In the genomic region with DNA sequence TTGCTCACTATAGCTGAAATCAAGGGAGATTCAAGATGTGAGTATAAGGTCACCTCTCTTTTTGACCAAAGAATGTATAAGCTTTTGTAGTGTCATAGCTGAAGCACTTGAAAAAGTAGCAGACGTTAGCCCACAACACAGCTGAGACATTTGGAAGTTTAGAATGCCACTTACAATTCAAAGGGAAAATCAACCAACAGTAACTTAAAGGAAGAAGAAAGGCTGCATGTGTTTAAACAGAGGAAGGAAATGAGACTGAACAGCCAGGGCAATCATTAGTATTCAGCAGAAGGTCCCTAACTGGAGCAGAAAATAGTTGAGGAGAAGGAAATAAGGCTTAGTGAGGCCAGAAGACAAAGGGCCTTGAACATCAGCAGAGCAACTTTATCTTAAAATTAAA, we compare ENCODE assay signal across 30 cellular contexts. TPM values are rescaled to one million over a fixed set of nuclear protein-coding genes. Genes with fewer than 3 reads are reported as not detected.
"Had no signal": no experiment of that assay in that cellular context is flagged by ENCODE, and none has a peak within 500 bp of the region (broad histone marks: within the 10 kb centered on the region; RNA-seq: fewer than 3 reads in every experiment).

No MANE protein-coding gene starts in this region.

- H3K4me3 ChIP-seq: breast epithelium, SJSA1 had no signal

- H3K4me2 ChIP-seq: KMS-11, SK-N-SH had no signal

- ATAC-seq: activated CD4-positive, CD25-positive, alpha-beta regulatory T cell treated with anti-CD3 and anti-CD28 coated beads, Interleukin-2, amount 50 U/mL, for 24 hours; activated naive CD8-positive, alpha-beta T cell treated with anti-CD3 and anti-CD28 coated beads, Interleukin-2, amount 50 U/mL, for 24 hours; activated T-cell treated with anti-CD3 and anti-CD28 coated beads, Interleukin-2, amount 50 U/mL, for 4 hours; Panc1; WTC11 had no signal

- H3K27me3 ChIP-seq: breast epithelium, SJSA1 had no signal

- DNase-seq: activated CD4-positive, alpha-beta memory T cell treated with anti-CD3 and anti-CD28 coated beads for 36 hours; activated CD4-positive, alpha-beta T cell treated with anti-CD3 and anti-CD28 coated beads for 4 hours; activated CD4-positive, alpha-beta T cell treated with anti-CD3 and anti-CD28 coated beads, Interleukin-2, amount 50 U/mL, for 1 hour; activated CD8-positive, alpha-beta memory T cell treated with anti-CD3 and anti-CD28 coated beads, Interleukin-2, amount 50 U/mL, for 4 hours; activated gamma-delta T cell treated with Interleukin-2 at 50 U/mL for 16 hours; activated naive CD4-positive, alpha-beta T cell treated with anti-CD3 and anti-CD28 coated beads, Interleukin-2, amount 10 ng/mL, durations not matched to agents 7 days and 5 days; activated naive CD8-positive, alpha-beta T cell treated with anti-CD3 and anti-CD28 coated beads, Interleukin-2, amount 50 U/mL, for 24 hours; activated T-cell treated with anti-CD3 and anti-CD28 coated beads for 4 hours; activated T-cell treated with anti-CD3 and anti-CD28 coated beads, Interleukin-2, amount 50 U/mL, for 4 hours; anterior cingulate cortex; NCI-H1105; NCI-H1436; NCI-H1694; NCI-H1930; NCI-H2081 treated with DMSO at 0.1 percent for 48 hours; NCI-H345; NCI-H524 treated with DMSO at 0.1 percent for 48 hours; RPMI8226; SHP77 treated with DMSO at 0.1 percent for 48 hours; SK-N-SH had no signal

- H3K27me3 Mint-ChIP-seq: activated CD4-positive, alpha-beta memory T cell treated with anti-CD3 and anti-CD28 coated beads for 36 hours; activated naive CD8-positive, alpha-beta T cell treated with anti-CD3 and anti-CD28 coated beads, Interleukin-2, amount 50 U/mL, for 24 hours had no signal

- H3K27ac ChIP-seq: breast epithelium, KMS-11 had no signal

- H3K36me3 Mint-ChIP-seq: activated CD4-positive, alpha-beta memory T cell treated with anti-CD3 and anti-CD28 coated beads for 36 hours; activated naive CD4-positive, alpha-beta T cell treated with anti-CD3 and anti-CD28 coated beads, Interleukin-2, amount 10 ng/mL, durations not matched to agents 7 days and 5 days; activated naive CD8-positive, alpha-beta T cell; WTC11 had no signal

- H3K4me3 Mint-ChIP-seq: activated CD4-positive, alpha-beta memory T cell treated with anti-CD3 and anti-CD28 coated beads for 36 hours; activated naive CD4-positive, alpha-beta T cell treated with anti-CD3 and anti-CD28 coated beads, Interleukin-2, amount 10 ng/mL, durations not matched to agents 7 days and 5 days; activated naive CD8-positive, alpha-beta T cell; activated naive CD8-positive, alpha-beta T cell treated with anti-CD3 and anti-CD28 coated beads, Interleukin-2, amount 50 U/mL, for 24 hours; activated T-cell treated with anti-CD3 and anti-CD28 coated beads, Interleukin-2, amount 50 U/mL, for 4 hours; activated T-helper 1 cell treated with anti-CD3 and anti-CD28 coated beads, Interleukin-12 subunit alpha, Interleukin-12 subunit beta, Interleukin-2, Interleukin-4 antibody, amounts not matched to agents 30 ng/mL and 10 ng/mL and 1 ng/mL, durations not matched to agents 14 hours and 24 hours and 36 hours; T-helper 1 cell treated with Interleukin-12 subunit alpha and Interleukin-12 subunit beta and Interleukin-4 antibody, amounts not matched to agents 30 μg/mL and 1 μg/mL, for 36 hours; T-helper 2 cell treated with Interferon-gamma antibody and Interleukin-4, amounts not matched to agents 5 μg/mL and 100 μg/mL, for 36 hours; WTC11 had no signal

- H3K9me2 ChIP-seq: SK-N-SH had no signal

- H3K9me3 ChIP-seq: breast epithelium, SJSA1, SK-N-SH had no signal

- H3K4me1 ChIP-seq: breast epithelium had no signal

- H3K27ac Mint-ChIP-seq: activated CD4-positive, alpha-beta memory T cell treated with anti-CD3 and anti-CD28 coated beads for 36 hours; activated naive CD4-positive, alpha-beta T cell treated with anti-CD3 and anti-CD28 coated beads, Interleukin-2, amount 10 ng/mL, durations not matched to agents 7 days and 5 days; activated naive CD8-positive, alpha-beta T cell; activated naive CD8-positive, alpha-beta T cell treated with anti-CD3 and anti-CD28 coated beads, Interleukin-2, amount 50 U/mL, for 24 hours; activated T-helper 1 cell treated with anti-CD3 and anti-CD28 coated beads, Interleukin-12 subunit alpha, Interleukin-12 subunit beta, Interleukin-2, Interleukin-4 antibody, amounts not matched to agents 30 ng/mL and 10 ng/mL and 1 ng/mL, durations not matched to agents 14 hours and 24 hours and 36 hours; T-helper 1 cell treated with Interleukin-12 subunit alpha and Interleukin-12 subunit beta and Interleukin-4 antibody, amounts not matched to agents 30 μg/mL and 1 μg/mL, for 36 hours; T-helper 2 cell treated with Interferon-gamma antibody and Interleukin-4, amounts not matched to agents 5 μg/mL and 100 μg/mL, for 36 hours; WTC11 had no signal

- H3K36me3 ChIP-seq: breast epithelium, SJSA1 had no signal

- H3K4me1 Mint-ChIP-seq: activated naive CD4-positive, alpha-beta T cell treated with anti-CD3 and anti-CD28 coated beads, Interleukin-2, amount 10 ng/mL, durations not matched to agents 7 days and 5 days; activated naive CD8-positive, alpha-beta T cell treated with anti-CD3 and anti-CD28 coated beads, Interleukin-2, amount 50 U/mL, for 24 hours; WTC11 had no signal

- H3K9me3 Mint-ChIP-seq: activated CD4-positive, alpha-beta memory T cell treated with anti-CD3 and anti-CD28 coated beads for 36 hours; activated naive CD4-positive, alpha-beta T cell treated with anti-CD3 and anti-CD28 coated beads, Interleukin-2, amount 10 ng/mL, durations not matched to agents 7 days and 5 days; activated naive CD8-positive, alpha-beta T cell treated with anti-CD3 and anti-CD28 coated beads, Interleukin-2, amount 50 U/mL, for 24 hours; activated T-cell treated with anti-CD3 and anti-CD28 coated beads, Interleukin-2, amount 50 U/mL, for 4 hours; activated T-helper 1 cell treated with anti-CD3 and anti-CD28 coated beads, Interleukin-12 subunit alpha, Interleukin-12 subunit beta, Interleukin-2, Interleukin-4 antibody, amounts not matched to agents 30 ng/mL and 10 ng/mL and 1 ng/mL, durations not matched to agents 14 hours and 24 hours and 36 hours; T-helper 1 cell treated with Interleukin-12 subunit alpha and Interleukin-12 subunit beta and Interleukin-4 antibody, amounts not matched to agents 30 μg/mL and 1 μg/mL, for 36 hours; T-helper 2 cell treated with Interferon-gamma antibody and Interleukin-4, amounts not matched to agents 5 μg/mL and 100 μg/mL, for 36 hours had no signal

- H3K9ac ChIP-seq: KMS-11, SK-N-SH had no signal

RNA-seq across cellular contexts. Expression of gene SCG2, which starts 23.5 kb away (rescaled TPM):
- total RNA-seq: activated CD4-positive, alpha-beta memory T cell treated with anti-CD3 and anti-CD28 coated beads for 36 hours; activated T-cell treated with anti-CD3 and anti-CD28 coated beads, Interleukin-2, amount 50 U/mL, for 4 hours; activated T-helper 1 cell treated with anti-CD3 and anti-CD28 coated beads, Interleukin-12 subunit alpha, Interleukin-12 subunit beta, Interleukin-2, Interleukin-4 antibody, amounts not matched to agents 30 ng/mL and 10 ng/mL and 1 ng/mL, durations not matched to agents 14 hours and 24 hours and 36 hours had no signal
